In genomic region chr13:40770609-40770933, GRCh38 we compare ENCODE assay signal across 8 cellular contexts. TPM values are rescaled to one million over a fixed set of nuclear protein-coding genes. Genes with fewer than 3 reads are reported as not detected.
DNase-seq lines count a peak whose midpoint lies in the region; TF ChIP-seq lines count a peak whose summit lies in the region.

No MANE protein-coding gene starts in this region.

- TF ChIP-seq CTCF in choroid plexus epithelial cell (conservative IDR thresholded peaks at IDR 0.05; ENCODE audit: low read depth, low read length) = no peak

- H3K27ac ChIP-seq in ACC112 (ENCODE audit: low read depth, low read length) (peak overlapping the region; percentile 70), muscle layer of colon (ENCODE audit: low read depth, low read length) (peak overlapping the region; percentile 59)

- H3K9me3 ChIP-seq in muscle layer of colon (ENCODE audit: low read length) = no peaks in the 10 kb centered on the region

- H3K27me3 Mint-ChIP-seq in IgD-negative memory B cell = no peaks in the 10 kb centered on the region

- H3K79me2 ChIP-seq in ACC112 (ENCODE audit: control insufficient read depth, insufficient read depth, low read length, unreplicated experiment) = peaks cover 23% of the 10 kb centered on the region

- peak overlapping the region; percentile 87 for H2AFZ ChIP-seq in ACC112 (ENCODE audit: low read length, unreplicated experiment)

- peak overlapping the region; percentile 94 to 99 (median 98) for H3K4me3 Mint-ChIP-seq in IgD-negative memory B cell

- peak overlapping the region; percentile 99 for H3K4me3 ChIP-seq in ACC112 (ENCODE audit: low read depth, low read length)
- peak overlapping the region; percentile 98 for H3K4me3 ChIP-seq in choroid plexus epithelial cell (ENCODE audit: low read depth, low read length)
- peak overlapping the region; percentile 57 to 93 for H3K4me3 ChIP-seq in muscle layer of colon (ENCODE audit: low read depth in 1 of 2, low read length in 2 of 2)

- DNase-seq in choroid plexus epithelial cell (ENCODE audit: low read depth) (no peak), NCI-H345 treated with DMSO at 0.1 percent for 48 hours (lab: John Stamatoyannopoulos, UW; ENCODE audit: unreplicated experiment) (no peak), Ammon's horn (ENCODE audit: low spot score) (no peak), NCI-H524 treated with DMSO at 0.1 percent for 48 hours (lab: John Stamatoyannopoulos, UW) (no peak)
- DNase-seq in activated CD4-positive, CD25-positive, alpha-beta regulatory T cell (lab: John Stamatoyannopoulos, UW) = no peak

- H3K27me3 ChIP-seq in ACC112 (ENCODE audit: insufficient read depth, low read length) (no peaks in the 10 kb centered on the region), muscle layer of colon (ENCODE audit: control insufficient read depth in 1 of 2, insufficient read depth in 2 of 2, low read length in 2 of 2) (no peaks in the 10 kb centered on the region)

- H3K27ac Mint-ChIP-seq in IgD-negative memory B cell = peak overlapping the region; percentile 93 to 97 (median 97)

- no peaks in the 10 kb centered on the region for H3K36me3 ChIP-seq in ACC112 (ENCODE audit: insufficient read depth, low read length)
- no peaks in the 10 kb centered on the region for H3K36me3 ChIP-seq in muscle layer of colon (ENCODE audit: insufficient read depth, low read length)

- H3K9ac ChIP-seq in muscle layer of colon (ENCODE audit: low read length) = peak overlapping the region; percentile 79

- H3K36me3 Mint-ChIP-seq in IgD-negative memory B cell = no peaks in the 10 kb centered on the region

- peaks cover 11 to 24% (median 15%) of the 10 kb centered on the region in 3 donors for H3K4me1 Mint-ChIP-seq in IgD-negative memory B cell

- no peaks in the 10 kb centered on the region for H3K9me3 Mint-ChIP-seq in IgD-negative memory B cell

- H3K4me1 ChIP-seq in ACC112 (ENCODE audit: control insufficient read depth, insufficient read depth, low read length, unreplicated experiment) (peaks cover 11% of the 10 kb centered on the region), muscle layer of colon (ENCODE audit: insufficient read depth, low read length) (no peaks in the 10 kb centered on the region)

RNA-seq across cellular contexts. Expression of gene MRPS31, which starts 0.4 kb away (rescaled TPM):
- polyA plus RNA-seq in IgD-negative memory B cell = 53.6 TPM

RNA-seq across cellular contexts. Expression of gene SLC25A15, which starts 18.8 kb away (rescaled TPM):
- polyA plus RNA-seq in IgD-negative memory B cell = 2.0 TPM
